ENCODE assay signal across 10 cellular contexts in genomic region chr2:222307138-222307756, GRCh38. TPM values are rescaled to one million over a fixed set of nuclear protein-coding genes. Genes with fewer than 3 reads are reported as not detected.
DNase-seq lines count a peak whose midpoint lies in the region; ATAC-seq and TF ChIP-seq lines count a peak whose summit lies in the region.
"Had no signal": no experiment of that assay in that cellular context is flagged by ENCODE, and none has a peak within 500 bp of the region (broad histone marks: within the 10 kb centered on the region; RNA-seq: fewer than 3 reads in every experiment).

No MANE protein-coding gene starts in this region.

- H3K27ac ChIP-seq in H9 (ENCODE audit: insufficient read length, low read depth, low read length) = no peak overlapping the region
- H3K27ac ChIP-seq in brain microvascular endothelial cell = no peak overlapping the region
- H3K27ac ChIP-seq: SJCRH30 had no signal

- H4K5ac ChIP-seq in H9 (ENCODE audit: insufficient read length, low read depth, low read length) = no peak overlapping the region

- H4K91ac ChIP-seq in H9 (ENCODE audit: insufficient read length, low read depth, low read length) = no peak overlapping the region

- H3K27me3 ChIP-seq in H9 (ENCODE audit: insufficient read depth, low read length) = peaks cover 100% of the 10 kb centered on the region
- peaks cover 100% of the 10 kb centered on the region for H3K27me3 ChIP-seq in brain microvascular endothelial cell (replicated peaks)
- H3K27me3 ChIP-seq: SJCRH30 had no signal

- no peak overlapping the region for H2BK20ac ChIP-seq in H9 (ENCODE audit: low read depth, low read length, poor library complexity, severe bottlenecking)

- H3K27me3 Mint-ChIP-seq in H9 (ENCODE audit: low read depth) (peaks cover 100% of the 10 kb centered on the region), brain (peaks cover 100% of the 10 kb centered on the region)
- H3K27me3 Mint-ChIP-seq in natural killer cell treated with Interleukin-12 subunit alpha and Interleukin-12 subunit beta and Interleukin-15 and Interleukin-18, amount 100 ng/mL, for 72 hours = peaks cover 71 to 87% of the 10 kb centered on the region in 2 donors

- H3T11ph ChIP-seq in H9 (ENCODE audit: low read length) = no peak overlapping the region

- no peaks in the 10 kb centered on the region; the same call in 1 of the 2 replicates for H3K4me1 ChIP-seq in H9 (ENCODE audit: insufficient read depth, low read length)

- H3K18ac ChIP-seq in H9 (ENCODE audit: insufficient read length, low read depth, low read length) = no peak overlapping the region

- no peak overlapping the region for H2BK120ac ChIP-seq in H9 (ENCODE audit: low read depth, low read length, poor library complexity, severe bottlenecking)

- no peaks in the 10 kb centered on the region for H3K79me2 ChIP-seq in H9 (ENCODE audit: insufficient read depth, low read length)

- no peak overlapping the region for H2BK5ac ChIP-seq in H9 (ENCODE audit: insufficient read length, low read length)

- H3K4me2 ChIP-seq in H9 (ENCODE audit: insufficient read depth, insufficient read length, low read length) = peak overlapping the region; percentile 15

- H3K4me3 ChIP-seq in brain microvascular endothelial cell (ENCODE audit: low read depth, low read length) = no peak overlapping the region
- H3K4me3 ChIP-seq: SJCRH30 had no signal

- H3K14ac ChIP-seq in H9 (ENCODE audit: insufficient read depth, low read length) = no peak overlapping the region; the same call in 1 of the 2 replicates

- H3K4ac ChIP-seq in H9 (ENCODE audit: low read depth, low read length) = no peak overlapping the region

- H3K9me3 Mint-ChIP-seq in H9 (peaks cover 6 to 33% of the 10 kb centered on the region in 2 experiments), brain (peaks cover 0 to 30% (median 11%) of the 10 kb centered on the region in 5 experiments)
- peaks cover 7% of the 10 kb centered on the region for H3K9me3 Mint-ChIP-seq in natural killer cell treated with Interleukin-12 subunit alpha and Interleukin-12 subunit beta and Interleukin-15 and Interleukin-18, amount 100 ng/mL, for 72 hours

- H3K23me2 ChIP-seq in H9 (ENCODE audit: insufficient read length, low read depth, low read length, poor library complexity, severe bottlenecking) = peaks cover 9% of the 10 kb centered on the region

- H3K4me1 Mint-ChIP-seq in H9 = peaks cover 20 to 60% of the 10 kb centered on the region in 2 experiments
- peaks cover 60% of the 10 kb centered on the region for H3K4me1 Mint-ChIP-seq in brain
- H3K4me1 Mint-ChIP-seq in natural killer cell treated with Interleukin-12 subunit alpha and Interleukin-12 subunit beta and Interleukin-15 and Interleukin-18, amount 100 ng/mL, for 72 hours (ENCODE audit: low read depth in 2 of 2) = peaks cover 12 to 20% of the 10 kb centered on the region in 2 donors

- no peak overlapping the region; a peak in 1 of 7 replicates for H3K27ac Mint-ChIP-seq in H9
- peak overlapping the region in 1 of 5 experiments; percentile 10 for H3K27ac Mint-ChIP-seq in brain
- no peak overlapping the region for H3K27ac Mint-ChIP-seq in natural killer cell treated with Interleukin-12 subunit alpha and Interleukin-12 subunit beta and Interleukin-15 and Interleukin-18, amount 100 ng/mL, for 72 hours

- ATAC-seq in natural killer cell treated with Interleukin-12 subunit alpha and Interleukin-12 subunit beta and Interleukin-15 and Interleukin-18, amount 100 ng/mL, for 72 hours = no peak

- H3K56ac ChIP-seq in H9 (ENCODE audit: insufficient read length, low read depth, low read length) = no peak overlapping the region

- H4K8ac ChIP-seq in H9 (replicated peaks; ENCODE audit: insufficient read length, low read depth, low read length) = no peak overlapping the region

- H2BK12ac ChIP-seq in H9 (ENCODE audit: insufficient read length, low read depth, low read length) = no peak overlapping the region

- H3K36me3 Mint-ChIP-seq in H9 (ENCODE audit: insufficient read depth in 1 of 3, low read depth in 3 of 3) (no peaks in the 10 kb centered on the region; a peak in 1 of 7 replicates), brain (no peaks in the 10 kb centered on the region)
- peaks cover 10% of the 10 kb centered on the region for H3K36me3 Mint-ChIP-seq in natural killer cell treated with Interleukin-12 subunit alpha and Interleukin-12 subunit beta and Interleukin-15 and Interleukin-18, amount 100 ng/mL, for 72 hours

- no peaks in the 10 kb centered on the region for H4K20me1 ChIP-seq in H9 (ENCODE audit: control insufficient read depth, insufficient read depth, insufficient read length)

- H2AFZ ChIP-seq in H9 (ENCODE audit: low read length) = no peak overlapping the region

- H3K23ac ChIP-seq in H9 (ENCODE audit: insufficient read length, low read depth, low read length) = no peak overlapping the region

- TF ChIP-seq CTCF in H9 (conservative IDR thresholded peaks at IDR 0.05) (no peak), brain (conservative IDR thresholded peaks at IDR 0.05) (no peak), brain microvascular endothelial cell (IDR thresholded peaks at IDR 0.05; ENCODE audit: low read depth, low read length, missing control alignments) (no peak)

- H3K79me1 ChIP-seq in H9 (ENCODE audit: insufficient read depth, low read depth, low read length, poor library complexity, severe bottlenecking) = no peaks in the 10 kb centered on the region

- no peaks in the 10 kb centered on the region for H3K36me3 ChIP-seq in brain microvascular endothelial cell (replicated peaks)
- H3K36me3 ChIP-seq: SJCRH30 had no signal

- no CpG with 5 or more reads among the region's 34 CpGs for WGBS in H9 (ENCODE audit: extremely low coverage, insufficient read length, low lambda C conversion rate)

- DNase-seq in DMS153 (lab: John Stamatoyannopoulos, UW) (peak; percentile 24), H9 (peak; percentile 78), brain microvascular endothelial cell (no peak)
- no peak for DNase-seq in natural killer cell treated with Interleukin-12 subunit alpha and Interleukin-12 subunit beta and Interleukin-15 and Interleukin-18, amount 100 ng/mL, for 72 hours (ENCODE audit: low spot score)
- DNase-seq in activated CD4-positive, CD25-positive, alpha-beta regulatory T cell (lab: John Stamatoyannopoulos, UW) = no peak
- no peak for DNase-seq in stimulated activated CD4-positive, alpha-beta T cell treated with anti-CD3 and anti-CD28 coated beads, Interleukin-2, amount 100 ng/mL, for 24 hours
- DNase-seq: SJCRH30; stimulated activated CD4-positive, alpha-beta T cell treated with anti-CD3 and anti-CD28 coated beads, Interleukin-4, amount 100 ng/mL, for 4 hours had no signal

- H2AK5ac ChIP-seq in H9 (ENCODE audit: insufficient read length, low read length) = no peak overlapping the region

- no peaks in the 10 kb centered on the region for H3K9me3 ChIP-seq in H9 (ENCODE audit: control insufficient read depth, low read depth, low read length)

- in situ Hi-C loops in brain microvascular endothelial cell (cut with HindIII; ENCODE audit: low pct_ligation_motif_present, low sequenced_read_pairs) = no loop called here

- H3K4me3 Mint-ChIP-seq in H9 = peak overlapping the region in 1 of 2 experiments; percentile 77; a peak in 3 of 5 replicates
- H3K4me3 Mint-ChIP-seq in brain = peak overlapping the region; percentile 24 to 80 (median 61)
- H3K4me3 Mint-ChIP-seq in natural killer cell treated with Interleukin-12 subunit alpha and Interleukin-12 subunit beta and Interleukin-15 and Interleukin-18, amount 100 ng/mL, for 72 hours = peak overlapping the region; percentile 19

- H3K9ac ChIP-seq in H9 (ENCODE audit: extremely low read depth, insufficient read length, low read length) = no peak overlapping the region

- no peak overlapping the region for H2BK15ac ChIP-seq in H9 (ENCODE audit: low read depth, low read length)

RNA-seq across cellular contexts. Expression of gene PAX3, which starts 8.4 kb away (rescaled TPM):
- not detected in 2 replicates for total RNA-seq in H9 (2021)
- not detected for polyA plus RNA-seq in brain (ENCODE audit: insufficient read depth, low read depth, low replicate concordance)
- total RNA-seq in natural killer cell treated with Interleukin-12 subunit alpha and Interleukin-12 subunit beta and Interleukin-15 and Interleukin-18, amount 100 ng/mL, for 72 hours = not detected
- total RNA-seq: lung microvascular endothelial cell had no signal

Comparison
In these comparisons a context has a peak if more than half of its experiments do, and no peak if none do; other contexts are left out.
1. DNase-seq: peak in DMS153 (single experiment) and H9 (single experiment); none in natural killer cell treated with Interleukin-12 subunit alpha and Interleukin-12 subunit beta and Interleukin-15 and Interleukin-18, amount 100 ng/mL, for 72 hours (single experiment), brain microvascular endothelial cell (single experiment), activated CD4-positive, CD25-positive, alpha-beta regulatory T cell (0 of 4) and stimulated activated CD4-positive, alpha-beta T cell treated with anti-CD3 and anti-CD28 coated beads, Interleukin-2, amount 100 ng/mL, for 24 hours (0 of 2).